ENCODE assay signal across 10 cellular contexts in the genomic region with DNA sequence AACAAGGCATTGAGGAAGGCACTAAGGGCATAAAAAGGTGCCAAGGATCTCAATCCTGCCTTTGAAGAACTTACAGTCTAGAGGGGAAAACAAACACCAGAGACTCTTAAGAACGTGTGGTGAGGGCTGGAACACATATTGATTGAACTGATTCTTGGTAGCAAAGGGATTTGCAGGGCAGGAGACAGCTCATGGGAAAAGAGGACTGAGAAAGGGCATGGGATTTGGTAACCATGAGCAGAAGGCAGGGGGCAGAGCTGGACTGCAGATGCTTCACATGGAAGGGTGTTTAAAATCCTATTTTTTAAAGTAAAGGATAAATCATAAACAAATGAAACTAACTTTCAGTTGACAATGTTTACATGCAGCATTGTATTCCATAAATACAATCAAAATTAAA.
DNase-seq lines count a peak whose midpoint lies in the region; ATAC-seq and TF ChIP-seq lines count a peak whose summit lies in the region.
"Had no signal": no experiment of that assay in that cellular context is flagged by ENCODE, and none has a peak within 500 bp of the region (broad histone marks: within the 10 kb centered on the region; RNA-seq: fewer than 3 reads in every experiment).

No MANE protein-coding gene starts in this region.

- H3K79me1 ChIP-seq in trophoblast cell (ENCODE audit: low read length) = no peaks in the 10 kb centered on the region

- no peak overlapping the region for H2AK5ac ChIP-seq in trophoblast cell (ENCODE audit: low read length)

- TF ChIP-seq CTCF in DND-41 (IDR thresholded peaks at IDR 0.05; ENCODE audit: borderline replicate concordance, extremely low read depth, low read length, poor library complexity, severe bottlenecking) (peak; percentile 30), fibroblast of pulmonary artery (IDR thresholded peaks at IDR 0.05; ENCODE audit: low read length, missing control alignments) (peak; percentile 60)

- peak overlapping the region; percentile 40 for H2BK120ac ChIP-seq in trophoblast cell (ENCODE audit: insufficient read depth, low read length, poor library complexity)

- DNase-seq in DND-41 (no peak), RPMI7951 (ENCODE audit: low read depth) (peak; percentile 31), fibroblast of pulmonary artery (ENCODE audit: low read depth) (peak; percentile 61), trophoblast cell (no peak), T1000 (lab: John Stamatoyannopoulos, UW) (no peak), HT-29 (ENCODE audit: low spot score) (no peak)
- DNase-seq: KG1, Peyer's patch had no signal

- H3K27ac ChIP-seq in DND-41 (ENCODE audit: low read length) (no peak overlapping the region), trophoblast cell (ENCODE audit: low read depth, low read length) (no peak overlapping the region)

- peaks cover 42% of the 10 kb centered on the region; the same call in 1 of the 2 replicates for H3K36me3 ChIP-seq in DND-41 (ENCODE audit: insufficient read depth, low read length)
- H3K36me3 ChIP-seq in trophoblast cell (ENCODE audit: control insufficient read depth in 1 of 2, insufficient read depth in 2 of 2, low read length in 2 of 2) = no peaks in the 10 kb centered on the region

- H3K4me1 ChIP-seq in DND-41 (ENCODE audit: insufficient read depth, low read length) (no peaks in the 10 kb centered on the region), trophoblast cell (ENCODE audit: control insufficient read depth in 1 of 2, insufficient read depth in 2 of 2, low read length in 2 of 2) (peaks cover 0 to 2% of the 10 kb centered on the region in 2 experiments)
- H3K4me1 ChIP-seq: Peyer's patch had no signal

- peak overlapping the region; percentile 27 for H4K91ac ChIP-seq in trophoblast cell (ENCODE audit: low read depth, low read length)

- H3K9ac ChIP-seq in DND-41 (ENCODE audit: low read depth, low read length) (no peak overlapping the region), trophoblast cell (ENCODE audit: low read length) (no peak overlapping the region)

- H3K14ac ChIP-seq in trophoblast cell (ENCODE audit: low read length) = no peak overlapping the region

- H2AFZ ChIP-seq in DND-41 (ENCODE audit: low read depth, low read length) = no peak overlapping the region
- no peak overlapping the region for H2AFZ ChIP-seq in trophoblast cell (ENCODE audit: insufficient read depth, low read length, poor library complexity)

- H3K23ac ChIP-seq in trophoblast cell (ENCODE audit: low read length) = no peak overlapping the region

- WGBS in trophoblast cell (ENCODE audit: extremely low coverage, insufficient coverage, insufficient read length) = no CpG with 5 or more reads among the region's 1 CpG

- no peaks in the 10 kb centered on the region for H3K27me3 ChIP-seq in DND-41 (ENCODE audit: insufficient read depth, low read length, poor library complexity)
- no peaks in the 10 kb centered on the region for H3K27me3 ChIP-seq in trophoblast cell (ENCODE audit: insufficient read depth, low read length)
- H3K27me3 ChIP-seq: Peyer's patch had no signal

- H3K4ac ChIP-seq in trophoblast cell (ENCODE audit: low read depth, low read length) = no peak overlapping the region

- no peak overlapping the region for H4K8ac ChIP-seq in trophoblast cell (ENCODE audit: low read depth, low read length)

- H3K18ac ChIP-seq in trophoblast cell (ENCODE audit: low read length) = no peak overlapping the region

- ATAC-seq in DND-41 (ENCODE audit: insufficient read depth, low read depth) = no peak
- ATAC-seq in GM19463 (IDR thresholded peaks at IDR 0.05; ENCODE audit: unreplicated experiment) = no peak
- no peak for ATAC-seq in GM19467 (IDR thresholded peaks at IDR 0.05; ENCODE audit: unreplicated experiment)

- no peaks in the 10 kb centered on the region for H3K79me2 ChIP-seq in DND-41 (ENCODE audit: insufficient read depth, low read length)
- H3K79me2 ChIP-seq in trophoblast cell (ENCODE audit: control insufficient read depth, insufficient read depth, low read length, poor library complexity) = no peaks in the 10 kb centered on the region

- no peaks in the 10 kb centered on the region for H4K20me1 ChIP-seq in DND-41 (ENCODE audit: insufficient read depth, low read length)

- H3K4me3 ChIP-seq in DND-41 (ENCODE audit: low read depth in 1 of 2, low read length in 2 of 2) (no peak overlapping the region), fibroblast of pulmonary artery (replicated peaks; ENCODE audit: low read depth, low read length) (no peak overlapping the region), trophoblast cell (ENCODE audit: low read depth, low read length) (no peak overlapping the region)
- H3K4me3 ChIP-seq: Peyer's patch had no signal

- no peak overlapping the region for H2BK12ac ChIP-seq in trophoblast cell (ENCODE audit: low read length)

- H3K4me2 ChIP-seq in DND-41 (ENCODE audit: insufficient read depth, low read length) = no peak overlapping the region
- no peak overlapping the region for H3K4me2 ChIP-seq in trophoblast cell (ENCODE audit: low read length)

- H4K12ac ChIP-seq in trophoblast cell (ENCODE audit: low read depth, low read length) = no peak overlapping the region

- no peak overlapping the region for H2BK5ac ChIP-seq in trophoblast cell (ENCODE audit: low read depth, low read length, poor library complexity)

- H3K9me3 ChIP-seq in DND-41 (ENCODE audit: insufficient read depth, low read length, severe bottlenecking) = no peaks in the 10 kb centered on the region
- no peaks in the 10 kb centered on the region for H3K9me3 ChIP-seq in trophoblast cell (ENCODE audit: insufficient read depth, low read depth, low read length)
- H3K9me3 ChIP-seq: Peyer's patch had no signal

Comparison
In these comparisons a context has a peak if more than half of its experiments do, and no peak if none do; other contexts are left out.
1. DNase-seq: peak in RPMI7951 (single experiment) and fibroblast of pulmonary artery (single experiment); none in DND-41 (single experiment), trophoblast cell (0 of 2), T1000 (single experiment) and HT-29 (single experiment).